Comparison of ENCODE assay signal across 21 cellular contexts in genomic region chr6:30129270-30129669, GRCh38. TPM values are rescaled to one million over a fixed set of nuclear protein-coding genes. Genes with fewer than 3 reads are reported as not detected.
DNase-seq lines count a peak whose midpoint lies in the region; ATAC-seq, FAIRE-seq and TF ChIP-seq lines count a peak whose summit lies in the region.
"Had no signal": no experiment of that assay in that cellular context is flagged by ENCODE, and none has a peak within 500 bp of the region (broad histone marks: within the 10 kb centered on the region; RNA-seq: fewer than 3 reads in every experiment).

No MANE protein-coding gene starts in this region.

- peak; percentile 75 for ATAC-seq in activated CD4-positive, alpha-beta T cell treated with anti-CD3 and anti-CD28 coated beads for 36 hours
- ATAC-seq in GM18868 (IDR thresholded peaks at IDR 0.05; ENCODE audit: unreplicated experiment) (no peak), GM19395 (IDR thresholded peaks at IDR 0.05; ENCODE audit: unreplicated experiment) (no peak)
- ATAC-seq: CD8-positive, alpha-beta T cell had no signal

- no peak overlapping the region for H3K9ac ChIP-seq in endodermal cell (ENCODE audit: extremely low read depth, low read length, poor library complexity, severe bottlenecking)

- H3K79me2 ChIP-seq in PC-9 (ENCODE audit: low read depth) = no peaks in the 10 kb centered on the region

- peak overlapping the region; percentile 75 for H3K4me2 ChIP-seq in PC-9

- FAIRE-seq in small intestine (lab: Jason Lieb, UNC) = no peak
- FAIRE-seq: G401.6 had no signal

- H3K4me1 ChIP-seq in PC-9 (replicated peaks; ENCODE audit: insufficient read depth) (peaks cover 28% of the 10 kb centered on the region), small intestine (ENCODE audit: control insufficient read depth in 2 of 2, insufficient read depth in 1 of 2, low read depth in 1 of 2, low read length in 1 of 2) (peaks cover 0 to 7% of the 10 kb centered on the region in 2 donors), endodermal cell (ENCODE audit: control insufficient read depth, insufficient read depth, low read length) (no peaks in the 10 kb centered on the region)

- peaks cover 24% of the 10 kb centered on the region for H3K4me1 Mint-ChIP-seq in activated CD4-positive, alpha-beta T cell treated with anti-CD3 and anti-CD28 coated beads for 36 hours
- H3K4me1 Mint-ChIP-seq in Calu3 (ENCODE audit: low read depth, unreplicated experiment) (peaks cover 42% of the 10 kb centered on the region), endodermal cell (peaks cover 7% of the 10 kb centered on the region)

- BruUV-seq in Calu3 (replicated peaks; lab: Mats Ljungman, UMichigan) (no TSS peak), PC-9 (replicated peaks; lab: Mats Ljungman, UMichigan) (no TSS peak)

- TF ChIP-seq CTCF in Calu3 (IDR thresholded peaks at IDR 0.05; ENCODE audit: unreplicated experiment) (no peak), PC-9 (conservative IDR thresholded peaks at IDR 0.05) (no peak), endodermal cell (conservative IDR thresholded peaks at IDR 0.05) (no peak)

- no peak overlapping the region for H3K27ac ChIP-seq in PC-9
- H3K27ac ChIP-seq in small intestine (ENCODE audit: low read depth in 1 of 2, low read length in 1 of 2) = peak overlapping the region in 1 of 2 donors; percentile 54
- no peak overlapping the region for H3K27ac ChIP-seq in endodermal cell (ENCODE audit: low read depth, low read length)
- H3K27ac ChIP-seq: HL-60 had no signal

- no peak overlapping the region for H3K27ac Mint-ChIP-seq in activated CD4-positive, alpha-beta T cell treated with anti-CD3 and anti-CD28 coated beads for 36 hours
- peak overlapping the region; percentile 93 for H3K27ac Mint-ChIP-seq in Calu3 (ENCODE audit: unreplicated experiment)
- H3K27ac Mint-ChIP-seq in endodermal cell = no peak overlapping the region
- H3K27ac Mint-ChIP-seq: CD8-positive, alpha-beta T cell had no signal

- no peak overlapping the region for H3K4me3 Mint-ChIP-seq in activated CD4-positive, alpha-beta T cell treated with anti-CD3 and anti-CD28 coated beads for 36 hours
- H3K4me3 Mint-ChIP-seq in Calu3 (ENCODE audit: low read depth, unreplicated experiment) (peak overlapping the region; percentile 33), endodermal cell (no peak overlapping the region)
- H3K4me3 Mint-ChIP-seq: CD8-positive, alpha-beta T cell had no signal

- H4K20me1 ChIP-seq in PC-9 (ENCODE audit: insufficient read depth) = no peaks in the 10 kb centered on the region

- CTCF ChIA-PET in activated CD4-positive, alpha-beta T cell treated with anti-CD3 and anti-CD28 coated beads for 36 hours (lab: Charles Lee) = interaction anchor here (0.9 to 6.0 kb wide), 5 partner anchors 13 to 89 kb away, joined by 3 to 244 read pairs (median 6); no protein-coding TSS in a partner anchor
- CTCF ChIA-PET in Calu3 (lab: Charles Lee) (interaction anchor here (0.6 to 5.6 kb wide), 6 partner anchors 9 to 87 kb away, joined by 3 to 168 read pairs (median 4); partner anchors contain the start of gene TRIM31), PC-9 (lab: Charles Lee) (interaction anchor here (0.5 to 4.3 kb wide), 3 partner anchors 26 to 442 kb away, joined by 3 to 28 read pairs (median 5); no protein-coding TSS in a partner anchor)

- H2AFZ ChIP-seq in PC-9 = no peak overlapping the region

- no peaks in the 10 kb centered on the region for H3K36me3 Mint-ChIP-seq in activated CD4-positive, alpha-beta T cell treated with anti-CD3 and anti-CD28 coated beads for 36 hours (ENCODE audit: low read depth)
- peaks cover 7% of the 10 kb centered on the region for H3K36me3 Mint-ChIP-seq in Calu3 (ENCODE audit: insufficient read depth, unreplicated experiment)
- no peaks in the 10 kb centered on the region for H3K36me3 Mint-ChIP-seq in endodermal cell (ENCODE audit: low read depth)
- H3K36me3 Mint-ChIP-seq: CD8-positive, alpha-beta T cell had no signal

- no peaks in the 10 kb centered on the region for H3F3A ChIP-seq in PC-9 (ENCODE audit: insufficient read depth, low read depth)

- no peaks in the 10 kb centered on the region for H3K27me3 ChIP-seq in PC-9 (ENCODE audit: insufficient read depth, low read depth)
- H3K27me3 ChIP-seq in small intestine (ENCODE audit: control insufficient read depth in 2 of 2, insufficient read depth in 2 of 2, low read length in 2 of 2) = peaks cover 0 to 14% of the 10 kb centered on the region in 2 donors
- H3K27me3 ChIP-seq in endodermal cell (ENCODE audit: control insufficient read depth, insufficient read depth, low read length, poor library complexity, severe bottlenecking) = peaks cover 96% of the 10 kb centered on the region

- peaks cover 63% of the 10 kb centered on the region for H3K27me3 Mint-ChIP-seq in activated CD4-positive, alpha-beta T cell treated with anti-CD3 and anti-CD28 coated beads for 36 hours
- H3K27me3 Mint-ChIP-seq in Calu3 (ENCODE audit: unreplicated experiment) (no peaks in the 10 kb centered on the region), endodermal cell (ENCODE audit: insufficient read depth) (peaks cover 89% of the 10 kb centered on the region)

- H3K9me2 ChIP-seq in PC-9 (ENCODE audit: insufficient read depth) = no peaks in the 10 kb centered on the region

- no peak overlapping the region for H3K4me3 ChIP-seq in PC-9
- no peak overlapping the region for H3K4me3 ChIP-seq in small intestine (ENCODE audit: low read depth in 1 of 2, low read length in 2 of 2)
- H3K4me3 ChIP-seq in endodermal cell (ENCODE audit: low read length) = no peak overlapping the region
- H3K4me3 ChIP-seq: Peyer's patch had no signal

- DNase-seq in activated CD4-positive, alpha-beta T cell treated with anti-CD3 and anti-CD28 coated beads for 36 hours = no peak
- no peak for DNase-seq in activated CD4-positive, alpha-beta T cell treated with anti-CD3 and anti-CD28 coated beads, Interleukin-2, amount 50 U/mL, for 4 hours
- no peak for DNase-seq in Calu3
- no peak for DNase-seq in PC-9
- peak; percentile 68 for DNase-seq in small intestine
- no peak for DNase-seq in endodermal cell
- DNase-seq: 8988T; CD8-positive, alpha-beta T cell; DND-41; HCEC 1CT; MV-4-11; NCI-H1930; NCI-H2171; NCI-H446 treated with DMSO at 0.1 percent for 48 hours; Peyer's patch; Right ventricle myocardium superior had no signal

- 62 to 66% (median 62%) methylated on average over 4 of the region's 4 CpGs for WGBS in small intestine, 3 donors
- 80 to 87% methylated on average over 2 to 4 of the region's 4 CpGs for WGBS in endodermal cell (ENCODE audit: insufficient coverage in 1 of 2, insufficient read length in 1 of 2), 2 experiments

- H3K36me3 ChIP-seq in PC-9 (ENCODE audit: low read depth) (no peaks in the 10 kb centered on the region), small intestine (ENCODE audit: control insufficient read depth in 2 of 2, insufficient read depth in 2 of 2, low read length in 2 of 2) (no peaks in the 10 kb centered on the region), endodermal cell (ENCODE audit: control insufficient read depth, insufficient read depth, low read length) (no peaks in the 10 kb centered on the region)
- H3K36me3 ChIP-seq: Peyer's patch had no signal

- H3K9me3 ChIP-seq in PC-9 (ENCODE audit: insufficient read depth, low read depth) (no peaks in the 10 kb centered on the region), small intestine (ENCODE audit: control insufficient read depth, low read depth) (no peaks in the 10 kb centered on the region), endodermal cell (ENCODE audit: control insufficient read depth, low read length) (no peaks in the 10 kb centered on the region)
- H3K9me3 ChIP-seq: Peyer's patch had no signal

- intact Hi-C loops in activated CD4-positive, alpha-beta T cell treated with anti-CD3 and anti-CD28 coated beads for 36 hours (cut with DNase I, micrococcal nuclease) = no loop called here
- intact Hi-C loops in Calu3 (cut with micrococcal nuclease; ENCODE audit: unreplicated experiment) = no loop called here
- intact Hi-C loops in PC-9 (cut with micrococcal nuclease; ENCODE audit: unreplicated experiment) = no loop called here

- POLR2A ChIA-PET in activated CD4-positive, alpha-beta T cell treated with anti-CD3 and anti-CD28 coated beads for 36 hours (lab: Charles Lee) = no interaction called here
- POLR2A ChIA-PET in PC-9 (lab: Charles Lee; ENCODE audit: unreplicated experiment) = interaction anchor here (0.6 kb wide), 1 partner anchor 14 kb away, joined by 5 read pairs; no protein-coding TSS in a partner anchor

- no peaks in the 10 kb centered on the region for H3K9me3 Mint-ChIP-seq in activated CD4-positive, alpha-beta T cell treated with anti-CD3 and anti-CD28 coated beads for 36 hours (ENCODE audit: low read depth)
- H3K9me3 Mint-ChIP-seq in Calu3 (ENCODE audit: low read depth, unreplicated experiment) (no peaks in the 10 kb centered on the region), endodermal cell (no peaks in the 10 kb centered on the region)
- H3K9me3 Mint-ChIP-seq: CD8-positive, alpha-beta T cell had no signal

RNA-seq across cellular contexts. Expression of gene TRIM40, which starts 6.7 kb away (rescaled TPM):
- not detected for total RNA-seq in activated CD4-positive, alpha-beta T cell treated with anti-CD3 and anti-CD28 coated beads for 36 hours
- total RNA-seq in Calu3 (2022) (0.29 TPM in 1 of 2 replicates, not detected in the other), PC-9 (2021) (not detected in 2 replicates), endodermal cell (not detected)
- 10 to 100 TPM in 2 of 3 donors, 1 to 10 TPM in 1; 1.6 to 19.5 (median 14.3) TPM for polyA plus RNA-seq in small intestine
- polyA plus RNA-seq in endodermal cell (2013, experiment 1 of 2) = not detected
- not detected for polyA plus RNA-seq in endodermal cell (2013, experiment 2 of 2)
- total RNA-seq: CD8-positive, alpha-beta T cell; Right ventricle myocardium superior had no signal
- polyA plus RNA-seq: BJ had no signal

RNA-seq across cellular contexts. Expression of gene TRIM31, which starts 16.4 kb away (rescaled TPM):
- not detected for total RNA-seq in activated CD4-positive, alpha-beta T cell treated with anti-CD3 and anti-CD28 coated beads for 36 hours
- 161 and 181 TPM in 2 replicates for total RNA-seq in Calu3 (2022)
- not detected in 2 replicates for total RNA-seq in PC-9 (2021)
- polyA plus RNA-seq in small intestine = 10 to 100 TPM in 2 of 3 donors, 1 to 10 TPM in 1; 5.2 to 41.6 (median 37.8) TPM
- not detected for total RNA-seq in endodermal cell
- polyA plus RNA-seq in endodermal cell (2013, experiment 1 of 2) = not detected
- not detected for polyA plus RNA-seq in endodermal cell (2013, experiment 2 of 2)
- total RNA-seq: CD8-positive, alpha-beta T cell; Right ventricle myocardium superior had no signal
- polyA plus RNA-seq: BJ had no signal

RNA-seq across cellular contexts. Expression of gene TRIM10, which starts 31.7 kb away (rescaled TPM):
- under 1 TPM; 0.11 to 0.16 TPM for total RNA-seq in activated CD4-positive, alpha-beta T cell treated with anti-CD3 and anti-CD28 coated beads for 36 hours
- total RNA-seq in Calu3 (2022) (1.8 and 2.7 TPM in 2 replicates), PC-9 (2021) (not detected in 2 replicates), endodermal cell (not detected)
- 1 to 10 TPM; 1.4 to 5.4 (median 5.4) TPM for polyA plus RNA-seq in small intestine
- not detected for polyA plus RNA-seq in endodermal cell (2013, experiment 1 of 2)
- polyA plus RNA-seq in endodermal cell (2013, experiment 2 of 2) = not detected
- total RNA-seq: CD8-positive, alpha-beta T cell; Right ventricle myocardium superior had no signal
- polyA plus RNA-seq: BJ had no signal

RNA-seq across cellular contexts. Expression of gene TRIM15, which starts 34.1 kb away (rescaled TPM):
- total RNA-seq in activated CD4-positive, alpha-beta T cell treated with anti-CD3 and anti-CD28 coated beads for 36 hours = under 1 TPM; 0.18 to 0.26 TPM
- total RNA-seq in Calu3 (2022) (11.8 and 13.5 TPM in 2 replicates), PC-9 (2021) (not detected in 2 replicates), endodermal cell (not detected)
- 100 to 1,000 TPM in 1 of 3 donors, 10 to 100 TPM in 2; 26.1 to 122 (median 83.6) TPM for polyA plus RNA-seq in small intestine
- not detected for polyA plus RNA-seq in endodermal cell (2013, experiment 1 of 2)
- not detected for polyA plus RNA-seq in endodermal cell (2013, experiment 2 of 2)
- total RNA-seq: CD8-positive, alpha-beta T cell; Right ventricle myocardium superior had no signal
- polyA plus RNA-seq: BJ had no signal

RNA-seq across cellular contexts. Expression of gene RNF39, which starts 53.7 kb away (rescaled TPM):
- total RNA-seq in activated CD4-positive, alpha-beta T cell treated with anti-CD3 and anti-CD28 coated beads for 36 hours = not detected
- total RNA-seq in Calu3 (2022) (1.3 and 1.4 TPM in 2 replicates), PC-9 (2021) (7.3 and 7.5 TPM in 2 replicates), endodermal cell (under 1 TPM in 1 of 2 donors, not detected in 1; 0.15 TPM)
- under 1 TPM; 0.18 to 0.27 (median 0.22) TPM for polyA plus RNA-seq in small intestine
- not detected for polyA plus RNA-seq in endodermal cell (2013, experiment 1 of 2)
- polyA plus RNA-seq in endodermal cell (2013, experiment 2 of 2) = not detected
- total RNA-seq: CD8-positive, alpha-beta T cell; Right ventricle myocardium superior had no signal
- polyA plus RNA-seq: BJ had no signal

Comparison
In these comparisons a context has a peak if more than half of its experiments do, and no peak if none do; other contexts are left out.
1. RNA of gene TRIM31, which starts 16.4 kb away (total RNA-seq): 161 to 181 TPM in Calu3; not detected in endodermal cell, not detected in activated CD4-positive, alpha-beta T cell treated with anti-CD3 and anti-CD28 coated beads for 36 hours and not detected in PC-9; every median in the first group is over 100 times any median in the second.